ENCODE assay signal across 15 cellular contexts in the genomic region with DNA sequence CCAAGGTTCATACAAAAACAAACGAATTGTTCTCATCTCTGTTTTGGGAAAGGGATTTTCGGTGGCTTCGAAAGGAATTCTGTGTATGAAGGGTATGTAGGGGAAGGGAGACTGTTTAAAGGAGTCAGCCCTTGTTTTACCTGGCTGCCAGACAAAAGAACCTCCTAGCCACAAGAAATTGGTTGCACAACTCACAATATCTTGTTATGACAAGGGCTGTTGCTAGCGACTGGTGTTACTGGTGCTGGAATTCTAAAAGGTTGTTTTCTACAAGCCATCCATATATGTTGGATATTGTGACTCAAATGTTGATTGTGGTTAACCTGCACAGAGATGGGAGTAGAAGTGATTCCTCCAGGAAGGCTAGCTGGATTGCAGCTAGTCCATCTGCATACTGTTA. TPM values are rescaled to one million over a fixed set of nuclear protein-coding genes. Genes with fewer than 3 reads are reported as not detected.
DNase-seq lines count a peak whose midpoint lies in the region; ATAC-seq and TF ChIP-seq lines count a peak whose summit lies in the region.
"Had no signal": no experiment of that assay in that cellular context is flagged by ENCODE, and none has a peak within 500 bp of the region (broad histone marks: within the 10 kb centered on the region; RNA-seq: fewer than 3 reads in every experiment).

No MANE protein-coding gene starts in this region.

- H3K27ac Mint-ChIP-seq in neural progenitor cell = peak overlapping the region; percentile 30

- no peak overlapping the region for H3K4me3 Mint-ChIP-seq in neural progenitor cell

- peak; percentile 45 for DNase-seq in AG08396 (ENCODE audit: low spot score)
- peak; percentile 90 for DNase-seq in M059J (ENCODE audit: low read depth)
- peak; percentile 77 for DNase-seq in epithelial cell of esophagus (ENCODE audit: low read depth)
- DNase-seq in neural progenitor cell (ENCODE audit: low spot score) = no peak
- no peak for DNase-seq in NCI-H2196 (lab: John Stamatoyannopoulos, UW; ENCODE audit: unreplicated experiment)
- DNase-seq in medulla oblongata (ENCODE audit: extremely low spot score) = no peak
- DNase-seq: activated naive CD4-positive, alpha-beta T cell treated with Interleukin-2 at 50 U/mL for 16 hours; cerebellar nuclear complex; NCI-H1048; NCI-H2227 treated with DMSO at 0.1 percent for 48 hours; stimulated activated CD4-positive, alpha-beta T cell treated with anti-CD3 and anti-CD28 coated beads, Interleukin-15, amount 100 ng/mL, for 24 hours had no signal

- no peaks in the 10 kb centered on the region for H3F3A ChIP-seq in neural progenitor cell (ENCODE audit: low read depth)

- no peak for TF ChIP-seq CTCF in epithelial cell of esophagus (IDR thresholded peaks at IDR 0.05; ENCODE audit: insufficient read depth, low read depth, low read length, missing control alignments)
- no peak for TF ChIP-seq CTCF in neural progenitor cell (IDR thresholded peaks at IDR 0.05)

- H3K36me3 Mint-ChIP-seq in neural progenitor cell = no peaks in the 10 kb centered on the region

- no peaks in the 10 kb centered on the region for H3K4me1 ChIP-seq in neural progenitor cell
- H3K4me1 ChIP-seq: BLaER1 treated with 17β-estradiol and CSF1 and Interleukin-3, amounts not matched to agents 10 nM and 100 nM had no signal

- peaks cover 9% of the 10 kb centered on the region for H3K27me3 Mint-ChIP-seq in neural progenitor cell (ENCODE audit: insufficient read depth, low read depth)

- no peaks in the 10 kb centered on the region for H3K27me3 ChIP-seq in neural progenitor cell
- H3K27me3 ChIP-seq: BLaER1 treated with 17β-estradiol and CSF1 and Interleukin-3, amounts not matched to agents 10 nM and 100 nM had no signal

- H3K36me3 ChIP-seq in neural progenitor cell = no peaks in the 10 kb centered on the region
- H3K36me3 ChIP-seq: BLaER1 treated with 17β-estradiol and CSF1 and Interleukin-3, amounts not matched to agents 10 nM and 100 nM; thoracic aorta had no signal

- no peaks in the 10 kb centered on the region for H4K20me1 ChIP-seq in neural progenitor cell (ENCODE audit: low read depth)
- H4K20me1 ChIP-seq: BLaER1 treated with 17β-estradiol and CSF1 and Interleukin-3, amounts not matched to agents 10 nM and 100 nM had no signal

- H3K9ac ChIP-seq in neural progenitor cell = no peak overlapping the region
- H3K9ac ChIP-seq: BLaER1 treated with 17β-estradiol and CSF1 and Interleukin-3, amounts not matched to agents 10 nM and 100 nM had no signal

- no peak overlapping the region for H3K4me3 ChIP-seq in epithelial cell of esophagus (ENCODE audit: low read length)
- no peak overlapping the region for H3K4me3 ChIP-seq in neural progenitor cell
- H3K4me3 ChIP-seq: BLaER1 treated with 17β-estradiol and CSF1 and Interleukin-3, amounts not matched to agents 10 nM and 100 nM; thoracic aorta had no signal

- no peaks in the 10 kb centered on the region for H3K79me2 ChIP-seq in neural progenitor cell (ENCODE audit: low read depth)

- no peak overlapping the region for H3K27ac ChIP-seq in neural progenitor cell
- H3K27ac ChIP-seq: BLaER1 treated with 17β-estradiol and CSF1 and Interleukin-3, amounts not matched to agents 10 nM and 100 nM; thoracic aorta had no signal

- no peak overlapping the region for H2AFZ ChIP-seq in neural progenitor cell (replicated peaks)

- no peaks in the 10 kb centered on the region for H3K9me3 Mint-ChIP-seq in neural progenitor cell

- H3K4me1 Mint-ChIP-seq in neural progenitor cell = peaks cover 14% of the 10 kb centered on the region

- no peak for ATAC-seq in GM18858 (IDR thresholded peaks at IDR 0.05; ENCODE audit: unreplicated experiment)
- ATAC-seq in GM18868 (IDR thresholded peaks at IDR 0.05; ENCODE audit: unreplicated experiment) = no peak

- no peaks in the 10 kb centered on the region for H3K9me3 ChIP-seq in neural progenitor cell (ENCODE audit: low read depth)
- H3K9me3 ChIP-seq: BLaER1 treated with 17β-estradiol and CSF1 and Interleukin-3, amounts not matched to agents 10 nM and 100 nM; thoracic aorta had no signal

- no peak overlapping the region for H3K4me2 ChIP-seq in neural progenitor cell
- H3K4me2 ChIP-seq: BLaER1 treated with 17β-estradiol and CSF1 and Interleukin-3, amounts not matched to agents 10 nM and 100 nM had no signal

RNA-seq across cellular contexts. Expression of gene CITED2, which starts 34.6 kb away (rescaled TPM):
- total RNA-seq in M059J (2014; rRNA removed; shearing (Covaris generic)) = 273 and 282 TPM in 2 replicates
- total RNA-seq in neural progenitor cell (ENCODE audit: low replicate concordance) = 215 and 222 TPM in 2 replicates

Comparison
In these comparisons a context has a peak if more than half of its experiments do, and no peak if none do; other contexts are left out.
1. DNase-seq: peak in AG08396 (single experiment), M059J (single experiment) and epithelial cell of esophagus (single experiment); none in neural progenitor cell (single experiment), NCI-H2196 (single experiment) and medulla oblongata (single experiment).